8 cellular contexts compared by ENCODE assay signal in the genomic region with DNA sequence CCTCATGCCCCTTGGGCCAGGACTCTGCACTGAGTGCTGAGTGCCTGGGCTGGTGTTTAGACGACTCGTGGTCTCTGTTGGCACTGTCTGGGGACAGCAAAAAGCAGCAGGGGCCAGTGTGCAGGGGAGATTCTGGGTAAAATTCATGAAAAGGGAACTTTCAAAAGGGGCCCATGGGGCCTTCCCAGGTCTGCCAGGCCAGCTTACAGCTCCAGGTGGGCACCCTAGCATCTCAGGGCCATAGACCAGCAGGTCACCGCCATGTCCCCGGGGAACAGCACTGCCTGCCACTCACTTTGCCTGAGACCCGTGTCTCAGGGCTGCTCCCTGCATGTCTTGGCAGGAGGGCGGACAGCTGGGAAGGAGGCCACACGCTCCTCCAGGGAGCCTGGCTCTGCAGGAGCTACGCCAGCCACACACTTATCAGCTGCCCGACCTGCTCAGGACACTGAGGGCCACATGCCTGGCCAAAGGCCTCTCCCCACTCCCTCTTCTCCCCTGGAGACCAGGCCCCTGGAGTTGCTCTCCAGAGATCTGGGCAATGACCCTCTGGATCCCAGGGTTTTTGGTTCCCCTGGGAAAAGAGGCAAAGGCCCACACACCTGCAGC. TPM values are rescaled to one million over a fixed set of nuclear protein-coding genes. Genes with fewer than 3 reads are reported as not detected.
A peak's percentile ranks its signal among the peaks of the same experiment; 100 is the strongest.
DNase-seq lines count a peak whose midpoint lies in the region; ATAC-seq and TF ChIP-seq lines count a peak whose summit lies in the region.

No MANE protein-coding gene starts in this region.

- peak overlapping the region; percentile 88 for H2BK15ac ChIP-seq in neuronal stem cell (ENCODE audit: low read length)

- H3K23ac ChIP-seq in neuronal stem cell (ENCODE audit: low read depth, low read length, poor library complexity), result peak overlapping the region; percentile 94

- WGBS in neuronal stem cell (ENCODE audit: extremely low coverage in 2 of 2, insufficient read length in 2 of 2, insufficient replicate concordance in 1 of 2), 2 donors, result no CpG with 5 or more reads among the region's 9 CpGs

- no peaks in the 10 kb centered on the region for H3K79me2 ChIP-seq in DOHH2 (ENCODE audit: control insufficient read depth, low read length)
- H3K79me2 ChIP-seq in Karpas-422 (ENCODE audit: low read length), result no peaks in the 10 kb centered on the region

- H3K14ac ChIP-seq in neuronal stem cell (ENCODE audit: low read length), result peak overlapping the region; percentile 94

- H3K9me3 ChIP-seq in DOHH2 (ENCODE audit: control insufficient read depth, insufficient read depth, low read length) (no peaks in the 10 kb centered on the region), Karpas-422 (ENCODE audit: low read length) (no peaks in the 10 kb centered on the region), neuronal stem cell (replicated peaks in 1 of 2; ENCODE audit: control insufficient read depth in 2 of 2, insufficient read depth in 1 of 2, low read depth in 1 of 2, low read length in 2 of 2) (no peaks in the 10 kb centered on the region)
- H3K9me3 ChIP-seq in effector memory CD4-positive, alpha-beta T cell (ENCODE audit: control insufficient read depth, low read length), result no peaks in the 10 kb centered on the region

- no peaks in the 10 kb centered on the region for H3K36me3 ChIP-seq in DOHH2 (ENCODE audit: control insufficient read depth, low read length)
- no peaks in the 10 kb centered on the region for H3K36me3 ChIP-seq in Karpas-422 (ENCODE audit: insufficient read depth, low read length)
- H3K36me3 ChIP-seq in effector memory CD4-positive, alpha-beta T cell (ENCODE audit: control insufficient read depth, insufficient read depth, low read length), result no peaks in the 10 kb centered on the region
- H3K36me3 ChIP-seq in neuronal stem cell (replicated peaks in 1 of 2; ENCODE audit: control insufficient read depth in 2 of 2, insufficient read depth in 2 of 2, low read length in 2 of 2), result peaks cover 0 to 13% of the 10 kb centered on the region in 2 donors

- H2BK5ac ChIP-seq in neuronal stem cell (ENCODE audit: low read length), result no peak overlapping the region

- H3K27ac ChIP-seq in DOHH2 (ENCODE audit: low read depth, low read length) (peak overlapping the region; percentile 70), Karpas-422 (ENCODE audit: low read length) (peak overlapping the region; percentile 83), neuronal stem cell (replicated peaks; ENCODE audit: low read length) (no peak overlapping the region)
- peak overlapping the region; percentile 76 for H3K27ac ChIP-seq in effector memory CD4-positive, alpha-beta T cell (ENCODE audit: insufficient read depth, low read length, poor library complexity, severe bottlenecking)

- H3K4me2 ChIP-seq in DOHH2 (ENCODE audit: low read length) (peak overlapping the region; percentile 92), Karpas-422 (ENCODE audit: low read depth, low read length, poor library complexity, severe bottlenecking) (peak overlapping the region; percentile 81), neuronal stem cell (ENCODE audit: insufficient read depth, low read length, poor library complexity, severe bottlenecking) (no peak overlapping the region)

- H3K4me3 ChIP-seq in DOHH2 (ENCODE audit: low read length) (peak overlapping the region; percentile 72), Karpas-422 (ENCODE audit: low read length) (peak overlapping the region; percentile 71), neuronal stem cell (ENCODE audit: low read length in 2 of 2) (no peak overlapping the region)
- H3K4me3 ChIP-seq in effector memory CD4-positive, alpha-beta T cell (ENCODE audit: insufficient read depth, low read depth, low read length, poor library complexity, severe bottlenecking), result peak overlapping the region; percentile 64

- no peak overlapping the region for H4K91ac ChIP-seq in neuronal stem cell (ENCODE audit: low read depth, low read length, poor library complexity)

- peak overlapping the region; percentile 85 for H3K9ac ChIP-seq in Karpas-422 (ENCODE audit: low read length)
- H3K9ac ChIP-seq in neuronal stem cell (ENCODE audit: low read depth, low read length, poor library complexity), result peak overlapping the region; percentile 63

- no peak overlapping the region for H4K8ac ChIP-seq in neuronal stem cell (ENCODE audit: low read depth, low read length)

- H3K18ac ChIP-seq in neuronal stem cell (ENCODE audit: low read length), result peak overlapping the region; percentile 83

- peak overlapping the region; percentile 61 for H2BK12ac ChIP-seq in neuronal stem cell (ENCODE audit: low read length)

- H3K9me2 ChIP-seq in DOHH2 (replicated peaks; ENCODE audit: control insufficient read depth, low read length) (no peaks in the 10 kb centered on the region), Karpas-422 (replicated peaks; ENCODE audit: insufficient read depth, low read length) (no peaks in the 10 kb centered on the region)

- H3K4me1 ChIP-seq in DOHH2 (ENCODE audit: control insufficient read depth, low read length), result peaks cover 27% of the 10 kb centered on the region
- H3K4me1 ChIP-seq in Karpas-422 (ENCODE audit: low read length), result peaks cover 27% of the 10 kb centered on the region
- H3K4me1 ChIP-seq in effector memory CD4-positive, alpha-beta T cell (ENCODE audit: control insufficient read depth, insufficient read depth, low read length, poor library complexity, severe bottlenecking), result peaks cover 27% of the 10 kb centered on the region
- H3K4me1 ChIP-seq in neuronal stem cell (ENCODE audit: control insufficient read depth in 2 of 2, insufficient read depth in 1 of 2, low read depth in 1 of 2, low read length in 2 of 2), result peaks cover 29 to 32% of the 10 kb centered on the region in 2 donors

- H3F3A ChIP-seq in DOHH2 (ENCODE audit: control insufficient read depth, insufficient read depth), result peaks cover 3% of the 10 kb centered on the region; the same call in 1 of the 2 replicates

- no peaks in the 10 kb centered on the region for H3K27me3 ChIP-seq in DOHH2 (ENCODE audit: control insufficient read depth, low read length)
- no peaks in the 10 kb centered on the region for H3K27me3 ChIP-seq in Karpas-422 (ENCODE audit: low read length)
- H3K27me3 ChIP-seq in effector memory CD4-positive, alpha-beta T cell (replicated peaks; ENCODE audit: control insufficient read depth, insufficient read depth, low read length, poor library complexity, severe bottlenecking), result no peaks in the 10 kb centered on the region
- no peaks in the 10 kb centered on the region for H3K27me3 ChIP-seq in neuronal stem cell (ENCODE audit: control insufficient read depth in 3 of 3, insufficient read depth in 3 of 3, low read depth in 1 of 3, low read length in 3 of 3)

- H2BK120ac ChIP-seq in neuronal stem cell (ENCODE audit: low read depth, low read length), result peak overlapping the region; percentile 56

- H2AFZ ChIP-seq in Karpas-422 (ENCODE audit: low read length), result peak overlapping the region; percentile 70; the same call in 1 of the 2 replicates
- H2AFZ ChIP-seq in neuronal stem cell (ENCODE audit: low read length), result no peak overlapping the region

- H4K20me1 ChIP-seq in DOHH2 (ENCODE audit: control insufficient read depth, insufficient read depth, low read depth, low read length) (no peaks in the 10 kb centered on the region), Karpas-422 (ENCODE audit: insufficient read depth, low read depth, low read length) (no peaks in the 10 kb centered on the region)

- ATAC-seq in HG02763 (IDR thresholded peaks at IDR 0.05; ENCODE audit: unreplicated experiment), result no peak

- peak overlapping the region; percentile 91 for H3K4ac ChIP-seq in neuronal stem cell (ENCODE audit: low read length)

- H2AK5ac ChIP-seq in neuronal stem cell (ENCODE audit: low read depth, low read length), result peak overlapping the region; percentile 87

- TF ChIP-seq CTCF in DOHH2 (IDR thresholded peaks at IDR 0.05; ENCODE audit: low read depth, low read length, poor library complexity, severe bottlenecking), result no peak

- DNase-seq in Karpas-422 (no peak), neuronal stem cell (ENCODE audit: low spot score) (no peak), NCI-H2029 (lab: John Stamatoyannopoulos, UW) (no peak), NCI-H774 (lab: John Stamatoyannopoulos, UW) (no peak)
- no peak for DNase-seq in effector memory CD4-positive, alpha-beta T cell
- DNase-seq in stimulated activated CD4-positive, alpha-beta T cell treated with anti-CD3 and anti-CD28 coated beads, Interleukin-12 subunit alpha, Interleukin-12 subunit beta, amount 100 ng/mL, for 4 hours, result no peak

- no peaks in the 10 kb centered on the region for H3K79me1 ChIP-seq in neuronal stem cell (ENCODE audit: low read depth, low read length)

RNA-seq across cellular contexts. Expression of a gene that starts 8.8 kb away (rescaled TPM):
- total RNA-seq in Karpas-422 (2014; rRNA removed; shearing (Covaris generic); ENCODE audit: low replicate concordance), result 94.1 and 197 TPM in 2 replicates
- 128 TPM for polyA plus RNA-seq in neuronal stem cell (2013, experiment 1 of 2)
- 131 TPM for polyA plus RNA-seq in neuronal stem cell (2013, experiment 2 of 2)

RNA-seq across cellular contexts. Expression of a gene that starts 41.2 kb away (rescaled TPM):
- total RNA-seq in Karpas-422 (2014; rRNA removed; shearing (Covaris generic); ENCODE audit: low replicate concordance), result 89.6 and 187 TPM in 2 replicates
- polyA plus RNA-seq in neuronal stem cell (2013, experiment 1 of 2), result 33.5 TPM
- polyA plus RNA-seq in neuronal stem cell (2013, experiment 2 of 2), result 31.8 TPM

RNA-seq across cellular contexts. Expression of a gene that starts 55.1 kb away (rescaled TPM):
- 57.1 and 110 TPM in 2 replicates for total RNA-seq in Karpas-422 (2014; rRNA removed; shearing (Covaris generic); ENCODE audit: low replicate concordance)
- polyA plus RNA-seq in neuronal stem cell (2013, experiment 1 of 2), result 67.9 TPM
- polyA plus RNA-seq in neuronal stem cell (2013, experiment 2 of 2), result 66.6 TPM

RNA-seq across cellular contexts. Expression of a gene that starts 55.2 kb away (rescaled TPM):
- total RNA-seq in Karpas-422 (2014; rRNA removed; shearing (Covaris generic); ENCODE audit: low replicate concordance), result 16.5 and 26.8 TPM in 2 replicates
- polyA plus RNA-seq in neuronal stem cell (2013, experiment 1 of 2), result 25.7 TPM
- 26.2 TPM for polyA plus RNA-seq in neuronal stem cell (2013, experiment 2 of 2)

Comparison
In these comparisons a context has a peak if more than half of its experiments do, and no peak if none do; other contexts are left out.
1. H3K4me3 ChIP-seq: peak in DOHH2 (single experiment), Karpas-422 (single experiment) and effector memory CD4-positive, alpha-beta T cell (single experiment); none in neuronal stem cell (0 of 2).